8 cellular contexts compared by ENCODE assay signal in genomic region chr12:75479963-75480461, GRCh38. TPM values are rescaled to one million over a fixed set of nuclear protein-coding genes. Genes with fewer than 3 reads are reported as not detected.
A peak's percentile ranks its signal among the peaks of the same experiment; 100 is the strongest.
DNase-seq lines count a peak whose midpoint lies in the region; ATAC-seq and TF ChIP-seq lines count a peak whose summit lies in the region.

No MANE protein-coding gene starts in this region.

- peak overlapping the region; percentile 92 for H3K4me3 Mint-ChIP-seq in activated naive CD8-positive, alpha-beta T cell treated with anti-CD3 and anti-CD28 coated beads, Interleukin-2, amount 50 U/mL, for 24 hours

- H3K27ac Mint-ChIP-seq in activated naive CD8-positive, alpha-beta T cell treated with anti-CD3 and anti-CD28 coated beads, Interleukin-2, amount 50 U/mL, for 24 hours: peak overlapping the region; percentile 97

- H3K27ac ChIP-seq in A673 (ENCODE audit: low read depth, low read length, poor library complexity, severe bottlenecking): peak overlapping the region; percentile 65
- H3K27ac ChIP-seq in liver (ENCODE audit: low read depth in 1 of 2, low read length in 2 of 2): peak overlapping the region; percentile 37 to 65
- H3K27ac ChIP-seq in upper lobe of left lung: peak overlapping the region; percentile 73 to 84 (median 79)

- no peaks in the 10 kb centered on the region for H3K9me3 ChIP-seq in A673 (ENCODE audit: low read depth, low read length, poor library complexity, severe bottlenecking)
- no peaks in the 10 kb centered on the region for H3K9me3 ChIP-seq in liver (ENCODE audit: control insufficient read depth in 4 of 4, low read length in 3 of 4)
- H3K9me3 ChIP-seq in upper lobe of left lung: no peaks in the 10 kb centered on the region

- H3K4me3 ChIP-seq in A673 (ENCODE audit: low read depth, low read length, poor library complexity, severe bottlenecking) (peak overlapping the region; percentile 28), liver (ENCODE audit: low read depth in 1 of 3, low read length in 3 of 3) (peak overlapping the region in 2 of 3 donors; percentile 32 to 36), upper lobe of left lung (peak overlapping the region in 2 of 4 donors; percentile 47 to 51)

- no peak for TF ChIP-seq EP300 in upper lobe of left lung (IDR thresholded peaks at IDR 0.05)

- no peaks in the 10 kb centered on the region for H3K27me3 ChIP-seq in A673 (replicated peaks; ENCODE audit: insufficient read depth, low read depth, low read length, poor library complexity)
- no peaks in the 10 kb centered on the region for H3K27me3 ChIP-seq in liver (ENCODE audit: control insufficient read depth in 4 of 4, insufficient read depth in 4 of 4, low read length in 3 of 4)
- H3K27me3 ChIP-seq in upper lobe of left lung: no peaks in the 10 kb centered on the region

- no peak for TF ChIP-seq CTCF in A673 (conservative IDR thresholded peaks at IDR 0.05; ENCODE audit: low read depth, low read length)
- no peak for TF ChIP-seq CTCF in liver (IDR thresholded peaks at IDR 0.05; ENCODE audit: low read depth, low read length, missing input control)
- TF ChIP-seq CTCF in upper lobe of left lung (IDR thresholded peaks at IDR 0.05): no peak

- H3K4me1 Mint-ChIP-seq in activated naive CD8-positive, alpha-beta T cell treated with anti-CD3 and anti-CD28 coated beads, Interleukin-2, amount 50 U/mL, for 24 hours: peaks cover 92% of the 10 kb centered on the region

- no peak for TF ChIP-seq RAD21 in liver (IDR thresholded peaks at IDR 0.05)

- TF ChIP-seq POLR2A in upper lobe of left lung (IDR thresholded peaks at IDR 0.05): no peak

- POLR2A ChIA-PET in A673 (lab: Charles Lee; ENCODE audit: low non-redundant PET): interaction anchor here (0.6 kb wide), 1 partner anchor 117 kb away, joined by 4 read pairs; no protein-coding TSS in a partner anchor

- DNase-seq in A673 (ENCODE audit: low spot score): no peak
- DNase-seq in activated naive CD8-positive, alpha-beta T cell treated with anti-CD3 and anti-CD28 coated beads, Interleukin-2, amount 50 U/mL, for 24 hours: no peak
- DNase-seq in upper lobe of left lung: no peak
- no peak for DNase-seq in stimulated activated CD4-positive, alpha-beta T cell treated with anti-CD3 and anti-CD28 coated beads, Interleukin-15, amount 100 ng/mL, for 24 hours
- DNase-seq in stimulated activated CD4-positive, alpha-beta T cell treated with anti-CD3 and anti-CD28 coated beads, Interleukin-2, amount 100 ng/mL, for 48 hours: no peak

- WGBS in liver: 50% methylated on average over 2 of the region's 2 CpGs
- 46 to 50% methylated on average over 2 of the region's 2 CpGs for WGBS in upper lobe of left lung, 2 donors

- BruUV-seq in A673 (replicated peaks; lab: Mats Ljungman, UMichigan): no TSS peak

- CTCF ChIA-PET in A673 (lab: Charles Lee): interaction anchor here (2.3 kb wide), 1 partner anchor 89 kb away, joined by 7 read pairs; the partner anchor contains the start of gene GLIPR1L2

- intact Hi-C loops in A673 (cut with micrococcal nuclease; ENCODE audit: unreplicated experiment): loop anchor here (5.0 to 10.0 kb wide), 3 partner anchors 88 to 795 kb away; partner anchors contain the start of genes CAPS2, GLIPR1L1 and GLIPR1L2

- no peaks in the 10 kb centered on the region for H3K9me3 Mint-ChIP-seq in activated naive CD8-positive, alpha-beta T cell treated with anti-CD3 and anti-CD28 coated beads, Interleukin-2, amount 50 U/mL, for 24 hours

- peak; percentile 27 for ATAC-seq in GM19023 (IDR thresholded peaks at IDR 0.05; ENCODE audit: unreplicated experiment)
- ATAC-seq in HG03280 (IDR thresholded peaks at IDR 0.05; ENCODE audit: unreplicated experiment): peak; percentile 38
- peak; percentile 3 for ATAC-seq in activated naive CD8-positive, alpha-beta T cell treated with anti-CD3 and anti-CD28 coated beads, Interleukin-2, amount 50 U/mL, for 24 hours
- peak in 1 of 2 donors; percentile 47 for ATAC-seq in upper lobe of left lung (ENCODE audit: low FRiP score in 2 of 2)

- H3K36me3 ChIP-seq in A673 (ENCODE audit: insufficient read depth, low read length, poor library complexity, severe bottlenecking): no peaks in the 10 kb centered on the region
- no peaks in the 10 kb centered on the region for H3K36me3 ChIP-seq in liver (ENCODE audit: control insufficient read depth in 4 of 4, insufficient read depth in 3 of 4, low read depth in 1 of 4, low read length in 3 of 4)
- H3K36me3 ChIP-seq in upper lobe of left lung: no peaks in the 10 kb centered on the region

- H3K36me3 Mint-ChIP-seq in activated naive CD8-positive, alpha-beta T cell treated with anti-CD3 and anti-CD28 coated beads, Interleukin-2, amount 50 U/mL, for 24 hours (ENCODE audit: low read depth): peaks cover 4% of the 10 kb centered on the region

- peaks cover 29% of the 10 kb centered on the region for H3K4me1 ChIP-seq in A673 (ENCODE audit: insufficient read depth, low read length, poor library complexity, severe bottlenecking)
- H3K4me1 ChIP-seq in liver (ENCODE audit: control insufficient read depth in 4 of 4, insufficient read depth in 4 of 4, low read length in 3 of 4): peaks cover 0 to 7% (median 0%) of the 10 kb centered on the region in 4 donors
- peaks cover 9 to 22% (median 16%) of the 10 kb centered on the region in 4 donors for H3K4me1 ChIP-seq in upper lobe of left lung

- H3K9ac ChIP-seq in liver (ENCODE audit: low read depth in 1 of 2, low read length in 2 of 2): peak overlapping the region in 1 of 2 donors; percentile 84

- H3K27me3 Mint-ChIP-seq in activated naive CD8-positive, alpha-beta T cell treated with anti-CD3 and anti-CD28 coated beads, Interleukin-2, amount 50 U/mL, for 24 hours: no peaks in the 10 kb centered on the region

TF ChIP-seq in liver, 16 proteins besides CTCF, POLR2A, EP300 and RAD21:
- TF ChIP-seq NR2F2 (IDR thresholded peaks at IDR 0.05): no peak
- no peak for TF ChIP-seq EGR1 (IDR thresholded peaks at IDR 0.05; ENCODE audit: low read depth in 2 of 2)
- no peak for TF ChIP-seq TAF1 (conservative IDR thresholded peaks at IDR 0.05)
- TF ChIP-seq FOXA2 (IDR thresholded peaks at IDR 0.05): no peak
- TF ChIP-seq HNF4A (conservative IDR thresholded peaks at IDR 0.05): no peak
- no peak for TF ChIP-seq YY1 (IDR thresholded peaks at IDR 0.05)
- no peak for TF ChIP-seq SP1 (IDR thresholded peaks at IDR 0.05)
- TF ChIP-seq JUND (IDR thresholded peaks at IDR 0.05): no peak
- no peak for TF ChIP-seq MAX (IDR thresholded peaks at IDR 0.05)
- TF ChIP-seq FOXA1 (IDR thresholded peaks at IDR 0.05): no peak
- TF ChIP-seq, protein P1, sequence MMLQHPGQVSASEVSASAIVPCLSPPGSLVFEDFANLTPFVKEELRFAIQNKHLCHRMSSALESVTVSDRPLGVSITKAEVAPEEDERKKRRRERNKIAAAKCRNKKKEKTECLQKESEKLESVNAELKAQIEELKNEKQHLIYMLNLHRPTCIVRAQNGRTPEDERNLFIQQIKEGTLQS (IDR thresholded peaks at IDR 0.05): no peak
- no peak for TF ChIP-seq GABPA (IDR thresholded peaks at IDR 0.05 in 1 of 2, conservative IDR thresholded peaks at IDR 0.05 in 1 of 2)
TF ChIP-seq in liver: peak in this region for 0.

RNA-seq across cellular contexts. Expression of gene GLIPR1, which starts 0.5 kb away (rescaled TPM):
- total RNA-seq in A673 (2021): 11.3 and 19.7 TPM in 2 replicates
- total RNA-seq in liver: 1 to 10 TPM; 4.8 to 8.2 TPM
- polyA plus RNA-seq in liver: 1 to 10 TPM; 3.0 to 4.6 TPM
- 10 to 100 TPM in 4 of 6 donors, 1 to 10 TPM in 2; 7.3 to 56.7 (median 15.7) TPM for total RNA-seq in upper lobe of left lung

RNA-seq across cellular contexts. Expression of gene KRR1, which starts 31.4 kb away (rescaled TPM):
- total RNA-seq in A673 (2021): 75.3 and 85.9 TPM in 2 replicates
- total RNA-seq in liver: 10 to 100 TPM in 1 of 2 donors, 1 to 10 TPM in 1; 9.9 to 19.8 TPM
- 10 to 100 TPM; 10.5 to 19.3 TPM for polyA plus RNA-seq in liver
- 10 to 100 TPM; 24.5 to 44.6 (median 35.7) TPM for total RNA-seq in upper lobe of left lung
